In the genomic region with DNA sequence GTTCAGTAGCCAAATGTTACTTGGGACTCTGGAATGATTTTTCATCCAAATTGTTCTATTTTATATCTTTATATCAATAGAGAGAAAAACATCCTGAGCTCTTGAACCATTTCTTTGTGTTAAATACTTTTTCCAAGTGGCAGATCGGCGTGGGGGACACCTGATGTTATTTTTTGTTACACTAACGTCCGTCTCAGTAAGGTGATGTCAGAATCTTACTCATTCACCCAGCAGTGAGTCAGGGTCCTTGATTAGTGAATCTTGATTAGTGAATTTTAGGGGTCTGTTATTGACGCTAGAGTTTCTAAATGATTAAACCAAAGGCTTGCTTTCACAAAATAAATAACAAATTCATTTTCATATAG, we compare ENCODE assay signal across 8 cellular contexts. TPM values are rescaled to one million over a fixed set of nuclear protein-coding genes. Genes with fewer than 3 reads are reported as not detected.
DNase-seq lines count a peak whose midpoint lies in the region; ATAC-seq, FAIRE-seq and TF ChIP-seq lines count a peak whose summit lies in the region.

No MANE protein-coding gene starts in this region.

- peaks cover 0 to 6% of the 10 kb centered on the region in 2 donors for H3K36me3 Mint-ChIP-seq in CD4-positive, alpha-beta memory T cell
- H3K36me3 Mint-ChIP-seq in neural crest cell (ENCODE audit: low read depth) = no peaks in the 10 kb centered on the region

- FAIRE-seq in urothelium cell line (lab: Jason Lieb, UNC) = no peak

- no peak for TF ChIP-seq CTCF in NB4 (IDR thresholded peaks at IDR 0.05; ENCODE audit: low read depth, low read length)
- TF ChIP-seq CTCF in dorsolateral prefrontal cortex (IDR thresholded peaks at IDR 0.05 in 54 of 56, conservative IDR thresholded peaks at IDR 0.05 in 2 of 56; ENCODE audit: low read depth in 1 of 56, partially characterized antibody in 56 of 56) = no peak
- no peak for TF ChIP-seq CTCF in neural crest cell (conservative IDR thresholded peaks at IDR 0.05)

- H3K9me3 ChIP-seq in CD4-positive, alpha-beta memory T cell (ENCODE audit: control insufficient read depth in 1 of 2, low read length in 2 of 2) = no peaks in the 10 kb centered on the region

- no peaks in the 10 kb centered on the region for H3K36me3 ChIP-seq in CD4-positive, alpha-beta memory T cell (ENCODE audit: insufficient read depth, low read length)

- H3K9me3 Mint-ChIP-seq in CD4-positive, alpha-beta memory T cell = peaks cover 0 to 2% (median 0%) of the 10 kb centered on the region in 8 donors
- H3K9me3 Mint-ChIP-seq in neural crest cell = peaks cover 2% of the 10 kb centered on the region

- intact Hi-C loops in CD4-positive, alpha-beta memory T cell (cut with micrococcal nuclease) = no loop called here
- intact Hi-C loops in dorsolateral prefrontal cortex (cut with DNase I) = no loop called here

- no peaks in the 10 kb centered on the region for H3K27me3 ChIP-seq in CD4-positive, alpha-beta memory T cell (ENCODE audit: insufficient read depth, low read length)
- no peaks in the 10 kb centered on the region for H3K27me3 ChIP-seq in dorsolateral prefrontal cortex

- CTCF ChIA-PET in CD4-positive, alpha-beta memory T cell (lab: Charles Lee; ENCODE audit: partially characterized antibody) = interaction anchor here (0.7 to 3.0 kb wide), 4 partner anchors 38 to 141 kb away, joined by 3 to 21 read pairs (median 5); a partner anchor contains a TSS

- H3K27me3 Mint-ChIP-seq in CD4-positive, alpha-beta memory T cell = no peaks in the 10 kb centered on the region
- H3K27me3 Mint-ChIP-seq in neural crest cell (ENCODE audit: low read depth) = no peaks in the 10 kb centered on the region

- ATAC-seq in GM21367 (IDR thresholded peaks at IDR 0.05; ENCODE audit: unreplicated experiment) = no peak
- ATAC-seq in HG02642 (IDR thresholded peaks at IDR 0.05; ENCODE audit: poor library complexity, unreplicated experiment) = no peak

- peak in 1 of 5 donors; percentile 34 for DNase-seq in CD4-positive, alpha-beta memory T cell
- DNase-seq in NB4 (ENCODE audit: low read depth) = peak; percentile 11
- DNase-seq in dorsolateral prefrontal cortex = no peak
- no peak for DNase-seq in neural crest cell (ENCODE audit: low read depth, low spot score)
- DNase-seq in SW 1271 (lab: John Stamatoyannopoulos, UW) = no peak
- no peak for DNase-seq in urothelium cell line (ENCODE audit: low spot score)

- POLR2A ChIA-PET in CD4-positive, alpha-beta memory T cell (lab: Charles Lee; ENCODE audit: partially characterized antibody) = interaction anchor here (0.6 to 6.4 kb wide), 7 partner anchors 10 to 142 kb away, joined by 3 to 77 read pairs (median 6); a partner anchor contains a TSS

- peak overlapping the region; percentile 16 to 93 (median 87) for H3K27ac Mint-ChIP-seq in CD4-positive, alpha-beta memory T cell
- no peak overlapping the region for H3K27ac Mint-ChIP-seq in neural crest cell (ENCODE audit: unreplicated experiment)

- H3K4me3 Mint-ChIP-seq in CD4-positive, alpha-beta memory T cell = peak overlapping the region; percentile 86 to 92 (median 88)
- H3K4me3 Mint-ChIP-seq in neural crest cell = peak overlapping the region; percentile 96

- H3K4me3 ChIP-seq in CD4-positive, alpha-beta memory T cell (ENCODE audit: low read length in 2 of 2) = peak overlapping the region in 1 of 2 donors; percentile 100
- peak overlapping the region; percentile 74 for H3K4me3 ChIP-seq in NB4 (ENCODE audit: low read depth, low read length)
- H3K4me3 ChIP-seq in dorsolateral prefrontal cortex = peak overlapping the region in 58 of 59 donors; percentile 69 to 99 (median 90)

- H3K27ac ChIP-seq in CD4-positive, alpha-beta memory T cell (ENCODE audit: low read depth, low read length) = peak overlapping the region; percentile 94
- H3K27ac ChIP-seq in dorsolateral prefrontal cortex = peak overlapping the region in 3 of 59 donors; percentile 95 to 100 (median 100)

- TF ChIP-seq POLR2A in NB4 (IDR thresholded peaks at IDR 0.05; ENCODE audit: extremely low read depth, insufficient read length) = no peak

- H3K4me1 ChIP-seq in CD4-positive, alpha-beta memory T cell (ENCODE audit: insufficient read depth, low read length) = peaks cover 59% of the 10 kb centered on the region

- H3K4me1 Mint-ChIP-seq in CD4-positive, alpha-beta memory T cell = peaks cover 37 to 75% (median 54%) of the 10 kb centered on the region in 4 donors
- H3K4me1 Mint-ChIP-seq in neural crest cell = peaks cover 52% of the 10 kb centered on the region

RNA-seq across cellular contexts. Expression of a gene that starts 1.7 kb away (rescaled TPM):
- 10 to 100 TPM; 37.6 to 39.0 TPM for total RNA-seq in CD4-positive, alpha-beta memory T cell
- 1 to 10 TPM; 6.7 to 7.5 TPM for polyA plus RNA-seq in CD4-positive, alpha-beta memory T cell
- total RNA-seq in dorsolateral prefrontal cortex = 10 to 100 TPM; 47.7 to 85.3 (median 59.8) TPM
- total RNA-seq in neural crest cell = 90.9 and 93.5 TPM in 2 replicates

RNA-seq across cellular contexts. Expression of a gene that starts 37.7 kb away (rescaled TPM):
- 10 to 100 TPM; 63.0 to 65.6 TPM for total RNA-seq in CD4-positive, alpha-beta memory T cell
- 10 to 100 TPM; 35.0 to 43.9 TPM for polyA plus RNA-seq in CD4-positive, alpha-beta memory T cell
- total RNA-seq in dorsolateral prefrontal cortex (10 to 100 TPM in 106 of 120 experiments, 1 to 10 TPM in 14; 7.1 to 49.7 (median 14.0) TPM), neural crest cell (21.1 and 24.7 TPM in 2 replicates)
